ENCODE assay signal across 21 cellular contexts in genomic region chr1:43821471-43821870, GRCh38.
DNase-seq lines count a peak whose midpoint lies in the region; ATAC-seq and TF ChIP-seq lines count a peak whose summit lies in the region.
"Had no signal": no experiment of that assay in that cellular context is flagged by ENCODE, and none has a peak within 500 bp of the region (broad histone marks: within the 10 kb centered on the region; RNA-seq: fewer than 3 reads in every experiment).

No MANE protein-coding gene starts in this region.

- TF ChIP-seq CTCF in Panc1 (IDR thresholded peaks at IDR 0.05) (no peak), endothelial cell (IDR thresholded peaks at IDR 0.05; ENCODE audit: unreplicated experiment) (no peak), osteoblast (IDR thresholded peaks at IDR 0.05; ENCODE audit: extremely low read depth, low read depth, low read length) (no peak)

- peak overlapping the region; percentile 4 for H3K27ac Mint-ChIP-seq in endothelial cell (ENCODE audit: unreplicated experiment)
- H3K27ac Mint-ChIP-seq: effector memory CD8-positive, alpha-beta T cell; mesothelial cell of epicardium; neural progenitor cell had no signal

- DNase-seq in Panc1 (ENCODE audit: low read depth, low spot score), result no peak
- DNase-seq in endothelial cell (ENCODE audit: low spot score), result no peak
- peak; percentile 43 for DNase-seq in osteoblast (ENCODE audit: insufficient read length, low spot score, missing footprints)
- no peak for DNase-seq in NCI-H1436 treated with DMSO at 0.1 percent for 48 hours (lab: John Stamatoyannopoulos, UW)
- no peak for DNase-seq in cortex of kidney (lab: John Stamatoyannopoulos, UW)
- no peak for DNase-seq in ureter (ENCODE audit: low spot score)
- DNase-seq: activated gamma-delta T cell; BE2C; effector memory CD8-positive, alpha-beta T cell; GOT3; NCI-H146; NCI-H2171 treated with DMSO at 0.1 percent for 48 hours; stimulated activated CD4-positive, alpha-beta T cell treated with anti-CD3 and anti-CD28 coated beads, Interleukin-15, amount 100 ng/mL, for 24 hours; T-helper 2 cell; WERI-Rb-1 had no signal

- H3K27me3 ChIP-seq in Panc1 (ENCODE audit: control insufficient read depth, insufficient read depth, low read length), result no peaks in the 10 kb centered on the region
- no peaks in the 10 kb centered on the region for H3K27me3 ChIP-seq in osteoblast (ENCODE audit: insufficient read depth, low read length)
- H3K27me3 ChIP-seq: adrenal gland, BE2C, neural progenitor cell, suprapubic skin had no signal

- peak overlapping the region; percentile 67 for H3K27ac ChIP-seq in Panc1 (ENCODE audit: low read length)
- peak overlapping the region; percentile 24 for H3K27ac ChIP-seq in osteoblast (ENCODE audit: low read depth, low read length)
- H3K27ac ChIP-seq: neural progenitor cell, suprapubic skin, WERI-Rb-1 had no signal

- no TSS peak for BruUV-seq in Panc1 (replicated peaks; lab: Mats Ljungman, UMichigan)

- peaks cover 16% of the 10 kb centered on the region for H3K4me1 Mint-ChIP-seq in endothelial cell (ENCODE audit: unreplicated experiment)
- H3K4me1 Mint-ChIP-seq: central memory CD8-positive, alpha-beta T cell; neural progenitor cell had no signal

- H3K4me3 ChIP-seq in Panc1 (ENCODE audit: low read depth in 2 of 2, low read length in 2 of 2) (no peak overlapping the region), osteoblast (ENCODE audit: insufficient read depth, low read length) (no peak overlapping the region)
- H3K4me3 ChIP-seq: adrenal gland, neural progenitor cell, suprapubic skin had no signal

- H2AFZ ChIP-seq in osteoblast (ENCODE audit: low read length), result no peak overlapping the region
- H2AFZ ChIP-seq: neural progenitor cell had no signal

- ATAC-seq in Panc1, result 0 out of 2 replicates have a peak, but pooled peaks have one; percentile 13
- no peak for ATAC-seq in HG02759 (IDR thresholded peaks at IDR 0.05; ENCODE audit: unreplicated experiment)
- ATAC-seq: effector memory CD8-positive, alpha-beta T cell had no signal

- H4K20me1 ChIP-seq in osteoblast (ENCODE audit: insufficient read depth, low read length), result no peaks in the 10 kb centered on the region

- intact Hi-C loops in Panc1 (cut with micrococcal nuclease; ENCODE audit: unreplicated experiment), result no loop called here

- CTCF ChIA-PET in Panc1 (lab: Charles Lee), result no interaction called here

- peaks cover 10% of the 10 kb centered on the region for H3K4me1 ChIP-seq in Panc1 (ENCODE audit: control insufficient read depth, insufficient read depth, low read length)
- H3K4me1 ChIP-seq in osteoblast (ENCODE audit: insufficient read depth, low read length), result peaks cover 15% of the 10 kb centered on the region
- H3K4me1 ChIP-seq: BE2C, neural progenitor cell had no signal

- peaks cover 8% of the 10 kb centered on the region for H3K36me3 Mint-ChIP-seq in endothelial cell (ENCODE audit: low read depth, unreplicated experiment)

- H3K4me2 ChIP-seq in osteoblast (ENCODE audit: insufficient read depth, low read length), result peak overlapping the region; percentile 69
- H3K4me2 ChIP-seq: neural progenitor cell had no signal

- in situ Hi-C loops in Panc1 (cut with HindIII; ENCODE audit: low pct_unique_long_range_greater_than_20kb, low sequenced_read_pairs), result no loop called here

- no peaks in the 10 kb centered on the region for H3K27me3 Mint-ChIP-seq in endothelial cell (ENCODE audit: unreplicated experiment)
- H3K27me3 Mint-ChIP-seq: central memory CD8-positive, alpha-beta T cell; effector memory CD8-positive, alpha-beta T cell had no signal

- POLR2A ChIA-PET in Panc1 (lab: Charles Lee), result no interaction called here

- H3K79me2 ChIP-seq in osteoblast (ENCODE audit: insufficient read depth, low read length), result peaks cover 3% of the 10 kb centered on the region

- H3K36me3 ChIP-seq in Panc1 (ENCODE audit: control insufficient read depth, insufficient read depth, low read length) (no peaks in the 10 kb centered on the region), osteoblast (ENCODE audit: insufficient read depth, low read length) (peaks cover 9% of the 10 kb centered on the region)
- H3K36me3 ChIP-seq: adrenal gland, BE2C, neural progenitor cell, WERI-Rb-1 had no signal

- H3K9me3 Mint-ChIP-seq in endothelial cell (ENCODE audit: unreplicated experiment), result no peaks in the 10 kb centered on the region

- peaks cover 16% of the 10 kb centered on the region for H3K9me3 ChIP-seq in Panc1 (ENCODE audit: control insufficient read depth, insufficient read depth, low read depth, low read length)
- no peaks in the 10 kb centered on the region for H3K9me3 ChIP-seq in osteoblast (ENCODE audit: low read depth, low read length)
- H3K9me3 ChIP-seq: adrenal gland, BE2C, suprapubic skin had no signal

- H3K4me3 Mint-ChIP-seq in endothelial cell (ENCODE audit: unreplicated experiment), result no peak overlapping the region
- H3K4me3 Mint-ChIP-seq: central memory CD8-positive, alpha-beta T cell; effector memory CD8-positive, alpha-beta T cell; mesothelial cell of epicardium; neural progenitor cell had no signal
